7 cellular contexts compared by ENCODE assay signal in genomic region chr12:2461046-2461445, GRCh38.
"Had no signal": no experiment of that assay in that cellular context is flagged by ENCODE, and none has a peak within 500 bp of the region (broad histone marks: within the 10 kb centered on the region; RNA-seq: fewer than 3 reads in every experiment).

No MANE protein-coding gene starts in this region.

- H3K4me3 ChIP-seq: GM23338 had no signal

- ATAC-seq: GM23338 had no signal

- H3K4me3 Mint-ChIP-seq: GM23338, H9 had no signal

- H3K9me3 Mint-ChIP-seq: GM23338, H9 had no signal

- DNase-seq: H9, HCEC 1CT, IMR-90 had no signal

- H3K27ac Mint-ChIP-seq: GM23338 had no signal

- FAIRE-seq: H1, H54, HTR-8/SVneo had no signal
